11 cellular contexts compared by ENCODE assay signal in the genomic region with DNA sequence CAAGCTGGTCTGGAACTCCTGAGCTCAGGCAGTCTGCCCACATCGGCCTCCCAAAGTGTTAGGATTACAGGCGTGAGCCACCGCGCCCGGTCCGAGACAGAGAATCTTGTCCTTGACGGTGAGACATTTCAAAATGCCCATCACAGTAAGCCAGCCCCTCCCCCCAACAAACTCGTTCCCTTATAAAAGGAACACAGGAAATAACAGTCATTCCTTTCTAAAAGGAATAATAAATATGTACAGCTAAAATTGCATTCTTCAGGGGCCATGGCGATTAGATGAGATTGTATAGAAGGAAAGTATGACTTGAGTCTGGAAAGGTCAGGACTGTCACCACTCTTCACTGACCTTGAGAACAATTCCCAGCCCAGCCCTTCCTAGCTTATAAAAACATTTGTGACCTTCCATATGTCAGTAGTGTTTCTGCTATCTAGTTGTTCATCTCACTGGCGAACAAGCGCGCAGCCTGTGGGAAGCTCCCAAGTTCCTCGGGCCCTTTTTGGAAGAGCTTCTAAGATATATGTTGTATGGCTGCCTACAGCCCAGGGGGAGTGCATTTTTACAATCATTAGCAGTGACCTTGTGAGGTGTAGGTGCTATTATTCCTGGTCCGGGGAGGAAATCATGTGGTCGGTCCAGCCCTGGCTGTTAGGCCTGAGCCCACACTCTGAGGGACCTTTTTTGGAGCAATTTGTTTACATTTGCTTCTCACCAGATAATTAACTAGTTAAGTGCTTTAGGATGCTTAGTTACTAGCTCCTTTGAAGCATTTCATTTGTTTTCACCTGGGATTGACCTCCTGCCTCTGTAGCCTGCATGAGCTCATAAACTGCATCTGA. TPM values are rescaled to one million over a fixed set of nuclear protein-coding genes. Genes with fewer than 3 reads are reported as not detected.
A peak's percentile ranks its signal among the peaks of the same experiment; 100 is the strongest.
DNase-seq lines count a peak whose midpoint lies in the region; ATAC-seq, FAIRE-seq and TF ChIP-seq lines count a peak whose summit lies in the region.
"Had no signal": no experiment of that assay in that cellular context is flagged by ENCODE, and none has a peak within 500 bp of the region (broad histone marks: within the 10 kb centered on the region; RNA-seq: fewer than 3 reads in every experiment).

No MANE protein-coding gene starts in this region.

- TF ChIP-seq CTCF in psoas muscle (IDR thresholded peaks at IDR 0.05) = no peak
- TF ChIP-seq CTCF in GM10266 (IDR thresholded peaks at IDR 0.05; ENCODE audit: control insufficient read depth, insufficient read depth, low read depth, missing control alignments) = no peak

- POLR2A ChIA-PET in activated CD8-positive, alpha-beta T cell treated with anti-CD3 and anti-CD28 coated beads, Interleukin-2, amount 10 ng/mL, durations not matched to agents 7 days and 5 days (lab: Charles Lee) = interaction anchor here (0.6 to 1.8 kb wide), 4 partner anchors 8 to 65 kb away, joined by 3 to 7 read pairs (median 4); a partner anchor contains a TSS

- peaks cover 77% of the 10 kb centered on the region for H3K4me1 ChIP-seq in psoas muscle

- no peak overlapping the region for H3K4me3 Mint-ChIP-seq in activated CD8-positive, alpha-beta T cell treated with anti-CD3 and anti-CD28 coated beads, Interleukin-2, amount 10 ng/mL, durations not matched to agents 7 days and 5 days
- H3K4me3 Mint-ChIP-seq: activated B cell treated with CpG ODN at 0.5 μM for 24 hours had no signal

- intact Hi-C loops in Right ventricle myocardium superior (cut with DNase I) = no loop called here
- intact Hi-C loops in psoas muscle (cut with DNase I) = no loop called here

- no peaks in the 10 kb centered on the region for H3K27me3 Mint-ChIP-seq in activated CD8-positive, alpha-beta T cell treated with anti-CD3 and anti-CD28 coated beads, Interleukin-2, amount 10 ng/mL, durations not matched to agents 7 days and 5 days (ENCODE audit: low read depth)
- H3K27me3 Mint-ChIP-seq: activated B cell treated with CpG ODN at 0.5 μM for 24 hours had no signal

- ATAC-seq in activated CD8-positive, alpha-beta T cell treated with anti-CD3 and anti-CD28 coated beads, Interleukin-2, amount 10 ng/mL, durations not matched to agents 7 days and 5 days = no peak
- ATAC-seq in Right ventricle myocardium superior (ENCODE audit: poor library complexity) (peak; percentile 43), psoas muscle (peak in 3 of 4 donors; percentile 15 to 50 (median 31)), HG03175 (IDR thresholded peaks at IDR 0.05; ENCODE audit: unreplicated experiment) (no peak)

- no peaks in the 10 kb centered on the region for H3K36me3 ChIP-seq in psoas muscle (ENCODE audit: insufficient read depth in 1 of 2, low read depth in 1 of 2)
- H3K36me3 ChIP-seq: uterus had no signal

- peak overlapping the region; percentile 31 for H3K27ac ChIP-seq in psoas muscle

- peaks cover 38% of the 10 kb centered on the region for H3K36me3 Mint-ChIP-seq in activated CD8-positive, alpha-beta T cell treated with anti-CD3 and anti-CD28 coated beads, Interleukin-2, amount 10 ng/mL, durations not matched to agents 7 days and 5 days (ENCODE audit: low read depth)

- no peaks in the 10 kb centered on the region for H3K9me3 Mint-ChIP-seq in activated CD8-positive, alpha-beta T cell treated with anti-CD3 and anti-CD28 coated beads, Interleukin-2, amount 10 ng/mL, durations not matched to agents 7 days and 5 days (ENCODE audit: insufficient read depth)
- H3K9me3 Mint-ChIP-seq: activated B cell treated with CpG ODN at 0.5 μM for 24 hours had no signal

- H3K27ac Mint-ChIP-seq in activated CD8-positive, alpha-beta T cell treated with anti-CD3 and anti-CD28 coated beads, Interleukin-2, amount 10 ng/mL, durations not matched to agents 7 days and 5 days = peak overlapping the region; percentile 13
- H3K27ac Mint-ChIP-seq: activated B cell treated with CpG ODN at 0.5 μM for 24 hours had no signal

- H3K4me3 ChIP-seq in psoas muscle = no peak overlapping the region
- H3K4me3 ChIP-seq: uterus had no signal

- H3K4me1 Mint-ChIP-seq in activated CD8-positive, alpha-beta T cell treated with anti-CD3 and anti-CD28 coated beads, Interleukin-2, amount 10 ng/mL, durations not matched to agents 7 days and 5 days (ENCODE audit: low read depth) = peaks cover 58% of the 10 kb centered on the region

- peak; percentile 85 for DNase-seq in HCEC 1CT
- DNase-seq in activated CD8-positive, alpha-beta T cell treated with anti-CD3 and anti-CD28 coated beads, Interleukin-2, amount 10 ng/mL, durations not matched to agents 7 days and 5 days = no peak
- no peak for DNase-seq in Right ventricle myocardium superior
- no peak for DNase-seq in psoas muscle
- no peak for DNase-seq in HTR-8/SVneo (ENCODE audit: insufficient read length, low spot score)
- no peak for DNase-seq in GM10266 (ENCODE audit: extremely low spot score)
- no peak for DNase-seq in midbrain (lab: John Stamatoyannopoulos, UW)
- DNase-seq: activated B cell treated with CpG ODN at 0.5 μM for 24 hours, small intestine, uterus had no signal

- 38 to 59% (median 50%) methylated on average over 15 of the region's 15 CpGs for WGBS in psoas muscle, 3 donors

- CTCF ChIA-PET in activated CD8-positive, alpha-beta T cell treated with anti-CD3 and anti-CD28 coated beads, Interleukin-2, amount 10 ng/mL, durations not matched to agents 7 days and 5 days (lab: Charles Lee) = interaction anchor here (0.6 to 2.8 kb wide), 4 partner anchors 8 to 311 kb away, joined by 3 to 9 read pairs (median 4); a partner anchor contains a TSS

- no peaks in the 10 kb centered on the region for H3K27me3 ChIP-seq in psoas muscle (ENCODE audit: insufficient read depth in 3 of 3, low read length in 2 of 3)
- H3K27me3 ChIP-seq: uterus had no signal

- no peaks in the 10 kb centered on the region for H3K9me3 ChIP-seq in psoas muscle
- H3K9me3 ChIP-seq: uterus had no signal

- no peak for FAIRE-seq in HTR-8/SVneo (lab: Jason Lieb, UNC)
- FAIRE-seq: small intestine had no signal

RNA-seq across cellular contexts. Expression of a gene that starts 8.7 kb away (rescaled TPM):
- 100 to 1,000 TPM; 171 to 176 TPM for total RNA-seq in activated CD8-positive, alpha-beta T cell treated with anti-CD3 and anti-CD28 coated beads, Interleukin-2, amount 10 ng/mL, durations not matched to agents 7 days and 5 days
- total RNA-seq in Right ventricle myocardium superior (91.1 TPM), psoas muscle (100 to 1,000 TPM in 3 of 4 donors, 10 to 100 TPM in 1; 80.7 to 144 (median 138) TPM)
- 100 to 1,000 TPM in 2 of 3 donors, 10 to 100 TPM in 1; 75.9 to 184 (median 156) TPM for polyA plus RNA-seq in psoas muscle

RNA-seq across cellular contexts. Expression of a gene that starts 23.5 kb away (rescaled TPM):
- 10 to 100 TPM; 19.7 to 23.4 TPM for total RNA-seq in activated CD8-positive, alpha-beta T cell treated with anti-CD3 and anti-CD28 coated beads, Interleukin-2, amount 10 ng/mL, durations not matched to agents 7 days and 5 days
- total RNA-seq in Right ventricle myocardium superior = 17.1 TPM
- 10 to 100 TPM; 14.7 to 24.4 (median 19.8) TPM for total RNA-seq in psoas muscle
- 10 to 100 TPM in 2 of 3 donors, 1 to 10 TPM in 1; 7.4 to 26.6 (median 14.8) TPM for polyA plus RNA-seq in psoas muscle

Comparison
In these comparisons a context has a peak if more than half of its experiments do, and no peak if none do; other contexts are left out.
1. ATAC-seq: peak in Right ventricle myocardium superior (single experiment) and psoas muscle (3 of 4); none in activated CD8-positive, alpha-beta T cell treated with anti-CD3 and anti-CD28 coated beads, Interleukin-2, amount 10 ng/mL, durations not matched to agents 7 days and 5 days (single experiment) and HG03175 (single experiment).